ENCODE assay signal across 26 cellular contexts in genomic region chr16:89275837-89276720, GRCh38. TPM values are rescaled to one million over a fixed set of nuclear protein-coding genes. Genes with fewer than 3 reads are reported as not detected.
DNase-seq lines count a peak whose midpoint lies in the region; ATAC-seq and TF ChIP-seq lines count a peak whose summit lies in the region.
"Had no signal": no experiment of that assay in that cellular context is flagged by ENCODE, and none has a peak within 500 bp of the region (broad histone marks: within the 10 kb centered on the region; RNA-seq: fewer than 3 reads in every experiment).

No MANE protein-coding gene starts in this region.

- peaks cover 12 to 27% of the 10 kb centered on the region in 2 donors for H3K4me1 Mint-ChIP-seq in stimulated activated naive B cell treated with anti-CD40 and anti-IgM and Interleukin-4, amounts not matched to agents 10 μg/mL and 1 μg/mL and 100 μg/mL, for 72 hours
- H3K4me1 Mint-ChIP-seq: activated CD4-positive, alpha-beta memory T cell treated with anti-CD3 and anti-CD28 coated beads, Interleukin-2, amount 10 ng/mL, durations not matched to agents 7 days and 5 days had no signal

- intact Hi-C loops in left ventricle myocardium superior (cut with micrococcal nuclease), result no loop called here
- intact Hi-C loops in cardiac septum (cut with DNase I), result no loop called here
- intact Hi-C loops in Panc1 (cut with micrococcal nuclease; ENCODE audit: unreplicated experiment), result no loop called here

- TF ChIP-seq CTCF in Panc1 (IDR thresholded peaks at IDR 0.05), result no peak

- DNase-seq in left ventricle myocardium superior, result peak; percentile 20
- DNase-seq in cardiac septum (ENCODE audit: low spot score), result no peak
- DNase-seq in Panc1 (ENCODE audit: low read depth, low spot score), result no peak
- DNase-seq in cerebellum (ENCODE audit: low spot score), result peak; percentile 75
- no peak for DNase-seq in stimulated activated naive B cell treated with anti-CD40 and anti-IgM and Interleukin-4, amounts not matched to agents 10 μg/mL and 1 μg/mL and 100 μg/mL, for 72 hours
- no peak for DNase-seq in 8988T
- DNase-seq: ACHN; activated CD4-positive, alpha-beta memory T cell treated with anti-CD3 and anti-CD28 coated beads, Interleukin-2, amount 10 ng/mL, durations not matched to agents 7 days and 5 days; activated CD4-positive, CD25-positive, alpha-beta regulatory T cell treated with anti-CD3 and anti-CD28 coated beads, Interleukin-2, amount 50 U/mL, for 72 hours; activated CD8-positive, alpha-beta memory T cell treated with anti-CD3 and anti-CD28 coated beads, Interleukin-2, amount 50 U/mL, for 48 hours; activated effector memory CD4-positive, alpha-beta T cell treated with Interleukin-2 at 50 U/mL for 16 hours; BE2C; DMS53; GDM1; HFFc6; NCI-H1105; NCI-H187 treated with DMSO at 0.1 percent for 48 hours; NCI-H526; retina; stimulated activated CD4-positive, alpha-beta T cell treated with anti-CD3 and anti-CD28 coated beads, Interleukin-1b, Interleukin-23, amount 100 ng/mL, for 48 hours had no signal

- CTCF ChIA-PET in Panc1 (lab: Charles Lee), result no interaction called here

- BruUV-seq in Panc1 (replicated peaks; lab: Mats Ljungman, UMichigan), result no TSS peak

- no peaks in the 10 kb centered on the region for H3K9me3 Mint-ChIP-seq in stimulated activated naive B cell treated with anti-CD40 and anti-IgM and Interleukin-4, amounts not matched to agents 10 μg/mL and 1 μg/mL and 100 μg/mL, for 72 hours
- H3K9me3 Mint-ChIP-seq: activated CD4-positive, alpha-beta memory T cell treated with anti-CD3 and anti-CD28 coated beads, Interleukin-2, amount 10 ng/mL, durations not matched to agents 7 days and 5 days; HFFc6; natural killer cell treated with Interleukin-12 subunit alpha and Interleukin-12 subunit beta and Interleukin-15 and Interleukin-18, amount 100 ng/mL, for 72 hours; type B pancreatic cell had no signal

- no peaks in the 10 kb centered on the region for H3K27me3 ChIP-seq in Panc1 (ENCODE audit: control insufficient read depth, insufficient read depth, low read length)
- H3K27me3 ChIP-seq: BE2C, ovary had no signal

- ATAC-seq in left ventricle myocardium superior (no peak), Panc1 (0 out of 2 replicates have a peak, but pooled peaks have one; percentile 9), HG02678 (IDR thresholded peaks at IDR 0.05; ENCODE audit: unreplicated experiment) (no peak), GM18505 (IDR thresholded peaks at IDR 0.05; ENCODE audit: unreplicated experiment) (no peak)
- ATAC-seq in stimulated activated naive B cell treated with anti-CD40 and anti-IgM and Interleukin-4, amounts not matched to agents 10 μg/mL and 1 μg/mL and 100 μg/mL, for 72 hours (replicated peaks), result no peak

- H3K4me1 ChIP-seq in Panc1 (ENCODE audit: control insufficient read depth, insufficient read depth, low read length), result peaks cover 6% of the 10 kb centered on the region; the same call in 1 of the 2 replicates
- H3K4me1 ChIP-seq: BE2C had no signal

- no peak for TF ChIP-seq POLR2A in GM18505 (IDR thresholded peaks at IDR 0.05; ENCODE audit: borderline replicate concordance, extremely low read depth, insufficient read depth, insufficient read length)

- H3K27me3 Mint-ChIP-seq in stimulated activated naive B cell treated with anti-CD40 and anti-IgM and Interleukin-4, amounts not matched to agents 10 μg/mL and 1 μg/mL and 100 μg/mL, for 72 hours, result no peaks in the 10 kb centered on the region
- H3K27me3 Mint-ChIP-seq: activated CD4-positive, alpha-beta memory T cell treated with anti-CD3 and anti-CD28 coated beads, Interleukin-2, amount 10 ng/mL, durations not matched to agents 7 days and 5 days; natural killer cell treated with Interleukin-12 subunit alpha and Interleukin-12 subunit beta and Interleukin-15 and Interleukin-18, amount 100 ng/mL, for 72 hours; type B pancreatic cell had no signal

- peak overlapping the region; percentile 37 for H3K27ac Mint-ChIP-seq in stimulated activated naive B cell treated with anti-CD40 and anti-IgM and Interleukin-4, amounts not matched to agents 10 μg/mL and 1 μg/mL and 100 μg/mL, for 72 hours
- H3K27ac Mint-ChIP-seq: activated CD4-positive, alpha-beta memory T cell treated with anti-CD3 and anti-CD28 coated beads, Interleukin-2, amount 10 ng/mL, durations not matched to agents 7 days and 5 days; HFFc6; natural killer cell treated with Interleukin-12 subunit alpha and Interleukin-12 subunit beta and Interleukin-15 and Interleukin-18, amount 100 ng/mL, for 72 hours; type B pancreatic cell had no signal

- in situ Hi-C loops in Panc1 (cut with HindIII; ENCODE audit: low pct_unique_long_range_greater_than_20kb, low sequenced_read_pairs), result no loop called here

- H3K9me3 ChIP-seq in Panc1 (ENCODE audit: control insufficient read depth, insufficient read depth, low read depth, low read length), result no peaks in the 10 kb centered on the region
- H3K9me3 ChIP-seq: BE2C, ovary had no signal

- H3K27ac ChIP-seq in Panc1 (ENCODE audit: low read length), result no peak overlapping the region
- H3K27ac ChIP-seq: ovary had no signal

- POLR2A ChIA-PET in Panc1 (lab: Charles Lee), result interaction anchor here (0.6 kb wide), 1 partner anchor 419 kb away, joined by 3 read pairs; the partner anchor contains the start of gene TRAPPC2L

- no peaks in the 10 kb centered on the region for H3K36me3 ChIP-seq in Panc1 (ENCODE audit: control insufficient read depth, insufficient read depth, low read length)
- H3K36me3 ChIP-seq: ovary had no signal

- no peak overlapping the region for H3K4me3 Mint-ChIP-seq in stimulated activated naive B cell treated with anti-CD40 and anti-IgM and Interleukin-4, amounts not matched to agents 10 μg/mL and 1 μg/mL and 100 μg/mL, for 72 hours
- H3K4me3 Mint-ChIP-seq: activated CD4-positive, alpha-beta memory T cell treated with anti-CD3 and anti-CD28 coated beads, Interleukin-2, amount 10 ng/mL, durations not matched to agents 7 days and 5 days; HFFc6; natural killer cell treated with Interleukin-12 subunit alpha and Interleukin-12 subunit beta and Interleukin-15 and Interleukin-18, amount 100 ng/mL, for 72 hours; type B pancreatic cell had no signal

- peaks cover 60 to 67% of the 10 kb centered on the region in 2 donors for H3K36me3 Mint-ChIP-seq in stimulated activated naive B cell treated with anti-CD40 and anti-IgM and Interleukin-4, amounts not matched to agents 10 μg/mL and 1 μg/mL and 100 μg/mL, for 72 hours

- no peak overlapping the region for H3K4me3 ChIP-seq in Panc1 (ENCODE audit: low read depth in 2 of 2, low read length in 2 of 2)
- H3K4me3 ChIP-seq: ovary, smooth muscle cell had no signal

RNA-seq across cellular contexts. Expression of gene ZNF778, which starts 58.6 kb away (rescaled TPM):
- 8.1 TPM for total RNA-seq in left ventricle myocardium superior
- total RNA-seq in cardiac septum, result 9.7 TPM
- total RNA-seq in Panc1 (2021; ENCODE audit: unreplicated experiment), result 15.0 TPM
- 4.9 TPM for polyA plus RNA-seq in Panc1 (2012; ENCODE audit: insufficient read length)
- total RNA-seq in cerebellum, result 18.1 TPM

Comparison
In these comparisons a context has a peak if more than half of its experiments do, and no peak if none do; other contexts are left out.
1. DNase-seq: peak in left ventricle myocardium superior (single experiment) and cerebellum (single experiment); none in cardiac septum (single experiment), Panc1 (single experiment), stimulated activated naive B cell treated with anti-CD40 and anti-IgM and Interleukin-4, amounts not matched to agents 10 μg/mL and 1 μg/mL and 100 μg/mL, for 72 hours (single experiment) and 8988T (single experiment).